ENCODE assay signal across 8 cellular contexts in genomic region chr11:48006301-48006992, GRCh38. TPM values are rescaled to one million over a fixed set of nuclear protein-coding genes. Genes with fewer than 3 reads are reported as not detected.
DNase-seq lines count a peak whose midpoint lies in the region; ATAC-seq and TF ChIP-seq lines count a peak whose summit lies in the region.

No MANE protein-coding gene starts in this region.

- H3K27me3 ChIP-seq in PC-9 (ENCODE audit: insufficient read depth, low read depth) (no peaks in the 10 kb centered on the region), psoas muscle (ENCODE audit: insufficient read depth in 3 of 3, low read length in 2 of 3) (no peaks in the 10 kb centered on the region)

- H3K4me3 ChIP-seq in PC-9 (no peak overlapping the region), psoas muscle (no peak overlapping the region)

- H3K27ac ChIP-seq in PC-9 (peak overlapping the region; percentile 88), caudate nucleus (ENCODE audit: low read depth, low read length) (peak overlapping the region; percentile 44), psoas muscle (peak overlapping the region; percentile 23)

- CTCF ChIA-PET in PC-9 (lab: Charles Lee): interaction anchor here (0.5 to 0.6 kb wide), 2 partner anchors 70 to 73 kb away, joined by 3 to 6 read pairs; no protein-coding TSS in a partner anchor

- H3K9me2 ChIP-seq in PC-9 (ENCODE audit: insufficient read depth): no peaks in the 10 kb centered on the region

- H3K4me2 ChIP-seq in PC-9: peak overlapping the region; percentile 43

- H3K36me3 ChIP-seq in PC-9 (ENCODE audit: low read depth) (no peaks in the 10 kb centered on the region), psoas muscle (ENCODE audit: insufficient read depth in 1 of 2, low read depth in 1 of 2) (no peaks in the 10 kb centered on the region)

- H3K4me1 ChIP-seq in PC-9 (replicated peaks; ENCODE audit: insufficient read depth) (peaks cover 41% of the 10 kb centered on the region), psoas muscle (peaks cover 27% of the 10 kb centered on the region)

- DNase-seq in PC-9: peak; percentile 25 to 69
- DNase-seq in caudate nucleus (lab: John Stamatoyannopoulos, UW): peak in 1 of 61 donors; percentile 40
- no peak for DNase-seq in psoas muscle
- no peak for DNase-seq in central memory CD4-positive, alpha-beta T cell
- DNase-seq in NCI-H524 (lab: John Stamatoyannopoulos, UW): no peak
- DNase-seq in NCI-H345 treated with DMSO at 0.1 percent for 48 hours (lab: John Stamatoyannopoulos, UW; ENCODE audit: unreplicated experiment): no peak

- BruUV-seq in PC-9 (replicated peaks; lab: Mats Ljungman, UMichigan): TSS peak; percentile 57

- no peak overlapping the region for H2AFZ ChIP-seq in PC-9

- 71 to 85% (median 80%) methylated on average over 5 of the region's 5 CpGs for WGBS in psoas muscle, 3 donors

- peaks cover 35% of the 10 kb centered on the region for H3F3A ChIP-seq in PC-9 (ENCODE audit: insufficient read depth, low read depth)

- no peak for TF ChIP-seq CTCF in PC-9 (conservative IDR thresholded peaks at IDR 0.05)
- TF ChIP-seq CTCF in psoas muscle (IDR thresholded peaks at IDR 0.05): no peak

- ATAC-seq in GM18861 (IDR thresholded peaks at IDR 0.05; ENCODE audit: unreplicated experiment): peak; percentile 81
- ATAC-seq in HG02759 (IDR thresholded peaks at IDR 0.05; ENCODE audit: unreplicated experiment): peak; percentile 68
- no peak for ATAC-seq in psoas muscle

- H3K79me2 ChIP-seq in PC-9 (ENCODE audit: low read depth): peaks cover 96% of the 10 kb centered on the region

- POLR2A ChIA-PET in PC-9 (lab: Charles Lee; ENCODE audit: unreplicated experiment): interaction anchor here (0.6 to 0.8 kb wide), 5 partner anchors 9 to 57 kb away, joined by 3 to 12 read pairs (median 5); no protein-coding TSS in a partner anchor

- H3K9me3 ChIP-seq in PC-9 (ENCODE audit: insufficient read depth, low read depth) (no peaks in the 10 kb centered on the region), psoas muscle (no peaks in the 10 kb centered on the region)

- peaks cover 17% of the 10 kb centered on the region for H4K20me1 ChIP-seq in PC-9 (ENCODE audit: insufficient read depth)

- intact Hi-C loops in PC-9 (cut with micrococcal nuclease; ENCODE audit: unreplicated experiment): loop anchor here (2.0 kb wide), 1 partner anchor 16 kb away; no protein-coding TSS in a partner anchor
- intact Hi-C loops in psoas muscle (cut with DNase I): no loop called here

RNA-seq across cellular contexts. Expression of gene PTPRJ, which starts 26.1 kb away (rescaled TPM):
- total RNA-seq in PC-9 (2021) (43.3 and 43.7 TPM in 2 replicates), psoas muscle (10 to 100 TPM in 1 of 4 donors, 1 to 10 TPM in 3; 2.6 to 12.4 (median 4.7) TPM)
- 1 to 10 TPM in 1 of 3 donors, under 1 TPM in 2; 0.32 to 4.4 (median 0.71) TPM for polyA plus RNA-seq in psoas muscle

Comparison
In these comparisons a context has a peak if more than half of its experiments do, and no peak if none do; other contexts are left out.
1. ATAC-seq: peak in GM18861 (single experiment) and HG02759 (single experiment); none in psoas muscle (0 of 4).
2. DNase-seq: peak in PC-9 (2 of 2); none in psoas muscle (0 of 2), central memory CD4-positive, alpha-beta T cell (single experiment), NCI-H524 (0 of 2) and NCI-H345 treated with DMSO at 0.1 percent for 48 hours (single experiment).
3. H3K27ac ChIP-seq: peak in every context shown above with its lines; median percentile 88 in PC-9; 44 in caudate nucleus; 23 in psoas muscle.